ENCODE assay signal across 32 cellular contexts in genomic region chr7:154638286-154638685, GRCh38.
"Had no signal": no experiment of that assay in that cellular context is flagged by ENCODE, and none has a peak within 500 bp of the region (broad histone marks: within the 10 kb centered on the region; RNA-seq: fewer than 3 reads in every experiment).

No MANE protein-coding gene starts in this region.

- H3K4me3 ChIP-seq: adrenal gland, body of pancreas, esophagus muscularis mucosa, gastrocnemius medialis, heart left ventricle had no signal

- H3K9me3 ChIP-seq: adrenal gland, body of pancreas, gastrocnemius medialis had no signal

- H3K27ac Mint-ChIP-seq: activated CD4-positive, alpha-beta memory T cell treated with anti-CD3 and anti-CD28 coated beads for 36 hours; activated CD4-positive, alpha-beta T cell treated with anti-CD3 and anti-CD28 coated beads for 36 hours; activated CD4-positive, alpha-beta T cell treated with anti-CD3 and anti-CD28 coated beads, Interleukin-2, amount 10 ng/mL, durations not matched to agents 24 days and 14 days; activated CD8-positive, alpha-beta memory T cell treated with anti-CD3 and anti-CD28 coated beads, Interleukin-2, amount 10 ng/mL, durations not matched to agents 7 days and 5 days; activated CD8-positive, alpha-beta T cell treated with anti-CD3 and anti-CD28 coated beads, Interleukin-2, amount 10 ng/mL, durations not matched to agents 7 days and 5 days; activated naive CD4-positive, alpha-beta T cell treated with anti-CD3 and anti-CD28 coated beads for 36 hours; activated naive CD4-positive, alpha-beta T cell treated with anti-CD3 and anti-CD28 coated beads, Interleukin-2, amount 50 U/mL, for 24 hours; activated naive CD8-positive, alpha-beta T cell treated with anti-CD3 and anti-CD28 coated beads for 36 hours; activated naive CD8-positive, alpha-beta T cell treated with anti-CD3 and anti-CD28 coated beads, Interleukin-2, amount 50 U/mL, for 24 hours; activated T-helper 1 cell treated with anti-CD3 and anti-CD28 coated beads, Interleukin-12 subunit alpha, Interleukin-12 subunit beta, Interleukin-2, Interleukin-4 antibody, amounts not matched to agents 30 ng/mL and 10 ng/mL and 1 ng/mL, durations not matched to agents 14 hours and 24 hours and 36 hours; activated T-helper 2 cell treated with anti-CD3 and anti-CD28 coated beads, Interferon-gamma antibody, Interleukin-2, Interleukin-4, amounts not matched to agents 10 μg/mL and 5 μg/mL and 100 μg/mL, durations not matched to agents 14 hours and 24 hours and 36 hours; effector memory CD8-positive, alpha-beta T cell had no signal

- H3K36me3 Mint-ChIP-seq: activated CD4-positive, alpha-beta memory T cell treated with anti-CD3 and anti-CD28 coated beads for 36 hours; activated CD8-positive, alpha-beta memory T cell treated with anti-CD3 and anti-CD28 coated beads, Interleukin-2, amount 10 ng/mL, durations not matched to agents 7 days and 5 days; activated naive CD4-positive, alpha-beta T cell treated with anti-CD3 and anti-CD28 coated beads, Interleukin-2, amount 50 U/mL, for 24 hours; activated naive CD8-positive, alpha-beta T cell treated with anti-CD3 and anti-CD28 coated beads for 36 hours had no signal

- DNase-seq: activated CD4-positive, alpha-beta memory T cell treated with anti-CD3 and anti-CD28 coated beads for 36 hours; activated CD4-positive, alpha-beta T cell treated with anti-CD3 and anti-CD28 coated beads for 36 hours; activated CD4-positive, alpha-beta T cell treated with anti-CD3 and anti-CD28 coated beads, Interleukin-2, amount 10 ng/mL, durations not matched to agents 24 days and 14 days; activated CD4-positive, CD25-positive, alpha-beta regulatory T cell; activated CD4-positive, CD25-positive, alpha-beta regulatory T cell treated with anti-CD3 and anti-CD28 coated beads, Interleukin-2, amount 50 U/mL, for 72 hours; activated CD8-positive, alpha-beta memory T cell treated with anti-CD3 and anti-CD28 coated beads, Interleukin-2, amount 10 ng/mL, durations not matched to agents 7 days and 5 days; activated CD8-positive, alpha-beta memory T cell treated with anti-CD3 and anti-CD28 coated beads, Interleukin-2, amount 50 U/mL, for 4 hours; activated CD8-positive, alpha-beta T cell treated with anti-CD3 and anti-CD28 coated beads, Interleukin-2, amount 10 ng/mL, durations not matched to agents 7 days and 5 days; activated effector memory CD4-positive, alpha-beta T cell treated with anti-CD3 and anti-CD28 coated beads, Interleukin-2, amount 50 U/mL, for 16 hours; activated naive CD4-positive, alpha-beta T cell treated with anti-CD3 and anti-CD28 coated beads for 36 hours; activated naive CD8-positive, alpha-beta T cell treated with anti-CD3 and anti-CD28 coated beads for 36 hours; activated naive CD8-positive, alpha-beta T cell treated with anti-CD3 and anti-CD28 coated beads, Interleukin-2, amount 50 U/mL, for 24 hours; activated T-cell treated with anti-CD3 and anti-CD28 coated beads, Interleukin-2, amount 50 U/mL, for 1 hour; activated T-cell treated with anti-CD3 and anti-CD28 coated beads, Interleukin-2, amount 50 U/mL, for 48 hours; adrenal gland; aorta; body of pancreas; cortex of kidney; dermis blood vessel endothelial cell; effector CD4-positive, alpha-beta T cell; effector memory CD8-positive, alpha-beta T cell; erythroblast; foreskin keratinocyte; gastrocnemius medialis; glutamatergic neuron; heart left ventricle; T-helper 2 cell had no signal

- H3K27me3 ChIP-seq: adrenal gland, body of pancreas, esophagus muscularis mucosa, foreskin keratinocyte, gastrocnemius medialis had no signal

- H3K4me1 Mint-ChIP-seq: activated CD4-positive, alpha-beta T cell treated with anti-CD3 and anti-CD28 coated beads for 36 hours; activated CD4-positive, alpha-beta T cell treated with anti-CD3 and anti-CD28 coated beads, Interleukin-2, amount 10 ng/mL, durations not matched to agents 24 days and 14 days; activated CD8-positive, alpha-beta memory T cell treated with anti-CD3 and anti-CD28 coated beads, Interleukin-2, amount 10 ng/mL, durations not matched to agents 7 days and 5 days; activated naive CD4-positive, alpha-beta T cell treated with anti-CD3 and anti-CD28 coated beads, Interleukin-2, amount 50 U/mL, for 24 hours; activated naive CD8-positive, alpha-beta T cell treated with anti-CD3 and anti-CD28 coated beads for 36 hours; activated naive CD8-positive, alpha-beta T cell treated with anti-CD3 and anti-CD28 coated beads, Interleukin-2, amount 50 U/mL, for 24 hours had no signal

- H3K27me3 Mint-ChIP-seq: activated CD4-positive, alpha-beta memory T cell treated with anti-CD3 and anti-CD28 coated beads for 36 hours; activated CD4-positive, alpha-beta T cell treated with anti-CD3 and anti-CD28 coated beads for 36 hours; activated CD4-positive, alpha-beta T cell treated with anti-CD3 and anti-CD28 coated beads, Interleukin-2, amount 10 ng/mL, durations not matched to agents 24 days and 14 days; activated CD8-positive, alpha-beta memory T cell treated with anti-CD3 and anti-CD28 coated beads, Interleukin-2, amount 10 ng/mL, durations not matched to agents 7 days and 5 days; activated naive CD4-positive, alpha-beta T cell treated with anti-CD3 and anti-CD28 coated beads, Interleukin-2, amount 50 U/mL, for 24 hours; activated naive CD8-positive, alpha-beta T cell treated with anti-CD3 and anti-CD28 coated beads for 36 hours; activated naive CD8-positive, alpha-beta T cell treated with anti-CD3 and anti-CD28 coated beads, Interleukin-2, amount 50 U/mL, for 24 hours; effector memory CD8-positive, alpha-beta T cell had no signal

- FAIRE-seq: colon had no signal

- H3K27ac ChIP-seq: adrenal gland, body of pancreas, esophagus muscularis mucosa, foreskin keratinocyte, gastrocnemius medialis, heart left ventricle had no signal

- H3K4me3 Mint-ChIP-seq: activated CD4-positive, alpha-beta memory T cell treated with anti-CD3 and anti-CD28 coated beads for 36 hours; activated CD4-positive, alpha-beta T cell treated with anti-CD3 and anti-CD28 coated beads for 36 hours; activated CD4-positive, alpha-beta T cell treated with anti-CD3 and anti-CD28 coated beads, Interleukin-2, amount 10 ng/mL, durations not matched to agents 24 days and 14 days; activated CD8-positive, alpha-beta memory T cell treated with anti-CD3 and anti-CD28 coated beads, Interleukin-2, amount 10 ng/mL, durations not matched to agents 7 days and 5 days; activated CD8-positive, alpha-beta T cell treated with anti-CD3 and anti-CD28 coated beads, Interleukin-2, amount 10 ng/mL, durations not matched to agents 7 days and 5 days; activated naive CD4-positive, alpha-beta T cell treated with anti-CD3 and anti-CD28 coated beads for 36 hours; activated naive CD4-positive, alpha-beta T cell treated with anti-CD3 and anti-CD28 coated beads, Interleukin-2, amount 50 U/mL, for 24 hours; activated naive CD8-positive, alpha-beta T cell treated with anti-CD3 and anti-CD28 coated beads for 36 hours; activated naive CD8-positive, alpha-beta T cell treated with anti-CD3 and anti-CD28 coated beads, Interleukin-2, amount 50 U/mL, for 24 hours; activated T-helper 1 cell treated with anti-CD3 and anti-CD28 coated beads, Interleukin-12 subunit alpha, Interleukin-12 subunit beta, Interleukin-2, Interleukin-4 antibody, amounts not matched to agents 30 ng/mL and 10 ng/mL and 1 ng/mL, durations not matched to agents 14 hours and 24 hours and 36 hours; effector memory CD8-positive, alpha-beta T cell had no signal

- H3K4me1 ChIP-seq: adrenal gland, body of pancreas, esophagus muscularis mucosa, foreskin keratinocyte, gastrocnemius medialis, heart left ventricle had no signal

- ATAC-seq: activated CD4-positive, alpha-beta T cell treated with anti-CD3 and anti-CD28 coated beads for 36 hours; activated CD8-positive, alpha-beta memory T cell treated with anti-CD3 and anti-CD28 coated beads, Interleukin-2, amount 10 ng/mL, durations not matched to agents 7 days and 5 days; activated CD8-positive, alpha-beta T cell treated with anti-CD3 and anti-CD28 coated beads, Interleukin-2, amount 10 ng/mL, durations not matched to agents 7 days and 5 days; activated naive CD8-positive, alpha-beta T cell treated with anti-CD3 and anti-CD28 coated beads, Interleukin-2, amount 50 U/mL, for 24 hours; body of pancreas; effector memory CD8-positive, alpha-beta T cell; foreskin keratinocyte; gastrocnemius medialis; heart left ventricle had no signal

- H3K36me3 ChIP-seq: adrenal gland, esophagus muscularis mucosa, gastrocnemius medialis, heart left ventricle had no signal
